1 cellular context compared by ENCODE assay signal in the genomic region with DNA sequence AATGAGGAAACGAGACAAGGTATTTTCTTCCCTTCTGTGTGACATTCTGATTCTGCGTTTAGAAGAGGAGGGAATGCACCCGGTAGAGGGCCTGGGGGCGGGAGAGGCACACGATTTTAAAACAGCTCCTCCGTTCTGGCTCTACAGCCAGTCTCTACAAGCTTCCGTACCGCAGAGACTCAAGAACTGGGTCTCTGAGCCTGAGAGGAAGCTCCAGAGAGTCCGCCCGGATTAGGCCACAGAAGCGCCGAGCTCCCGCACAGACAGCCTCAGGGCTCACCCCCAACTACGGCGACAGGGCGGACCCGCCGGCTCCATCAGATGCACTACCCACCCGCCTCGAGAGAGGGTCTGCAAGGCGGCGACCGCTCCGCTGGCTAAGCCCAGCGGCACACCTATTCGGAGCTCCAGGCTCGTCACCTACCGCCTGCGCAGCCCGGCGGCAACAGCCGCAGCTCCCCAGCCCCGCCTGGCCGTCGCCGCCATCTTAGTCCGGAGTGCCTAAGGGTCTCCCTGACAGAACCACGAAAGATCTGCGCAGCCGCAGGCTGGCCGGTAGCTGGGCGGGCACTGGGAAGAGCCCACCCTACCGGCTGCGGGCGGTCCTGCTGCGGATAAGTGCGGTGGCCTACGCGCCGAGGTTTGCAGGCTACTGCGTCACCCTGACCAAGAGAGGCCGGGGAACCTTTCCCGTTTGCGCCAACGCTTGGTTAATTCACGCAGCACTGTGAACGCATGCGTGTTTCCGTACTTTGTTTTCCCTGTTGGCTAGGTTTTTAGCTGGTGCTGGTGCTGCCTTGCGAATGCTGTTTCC.
TF ChIP-seq lines count a peak whose summit lies in the region.

Gene NFU1 (minus strand): TSS at position 499 of the 814 bp plus-strand sequence. CDS start 13 bp downstream, at position 486.

TF ChIP-seq in HepG2, 621 proteins besides CTCF, POLR2A, EP300 and RAD21 (continued from another document and continues in another):
- TF ChIP-seq ARID4A (CRISPR knock-in tag; IDR thresholded peaks at IDR 0.05; ENCODE audit: borderline replicate concordance) = peak; percentile 97
- TF ChIP-seq TOPORS (CRISPR knock-in tag; IDR thresholded peaks at IDR 0.05) = no peak
- TF ChIP-seq ZNF841 (CRISPR knock-in tag; IDR thresholded peaks at IDR 0.05; ENCODE audit: borderline replicate concordance) = no peak
- TF ChIP-seq ZSCAN31 (CRISPR knock-in tag; IDR thresholded peaks at IDR 0.05; ENCODE audit: low read depth) = peak; percentile 94
- TF ChIP-seq MIXL1 (CRISPR knock-in tag; IDR thresholded peaks at IDR 0.05) = 0 out of 2 replicates have a peak, but pooled peaks have one; percentile 31
- TF ChIP-seq ZC3H4 (CRISPR knock-in tag; IDR thresholded peaks at IDR 0.05; ENCODE audit: borderline replicate concordance) = no peak
- TF ChIP-seq, protein P1, sequence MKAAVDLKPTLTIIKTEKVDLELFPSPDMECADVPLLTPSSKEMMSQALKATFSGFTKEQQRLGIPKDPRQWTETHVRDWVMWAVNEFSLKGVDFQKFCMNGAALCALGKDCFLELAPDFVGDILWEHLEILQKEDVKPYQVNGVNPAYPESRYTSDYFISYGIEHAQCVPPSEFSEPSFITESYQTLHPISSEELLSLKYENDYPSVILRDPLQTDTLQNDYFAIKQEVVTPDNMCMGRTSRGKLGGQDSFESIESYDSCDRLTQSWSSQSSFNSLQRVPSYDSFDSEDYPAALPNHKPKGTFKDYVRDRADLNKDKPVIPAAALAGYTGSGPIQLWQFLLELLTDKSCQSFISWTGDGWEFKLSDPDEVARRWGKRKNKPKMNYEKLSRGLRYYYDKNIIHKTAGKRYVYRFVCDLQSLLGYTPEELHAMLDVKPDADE (CRISPR knock-in tag; IDR thresholded peaks at IDR 0.05) = no peak
- no peak for TF ChIP-seq ZFP36 (IDR thresholded peaks at IDR 0.05; ENCODE audit: borderline replicate concordance, low read depth, low read length, partially characterized antibody)
- TF ChIP-seq XRCC5 (optimal IDR thresholded peaks at IDR 0.05; ENCODE audit: low read length) = peak; percentile 98
- TF ChIP-seq ZNF878 (CRISPR knock-in tag; IDR thresholded peaks at IDR 0.05) = no peak; the same call in 1 of the 2 replicates
- no peak for TF ChIP-seq ZNF432 (CRISPR knock-in tag; IDR thresholded peaks at IDR 0.05; ENCODE audit: borderline replicate concordance)
- 0 out of 2 replicates have a peak, but pooled peaks have one; percentile 75 for TF ChIP-seq ZNF546 (CRISPR knock-in tag; conservative IDR thresholded peaks at IDR 0.05)
- TF ChIP-seq ZNF790 (CRISPR knock-in tag; IDR thresholded peaks at IDR 0.05; ENCODE audit: borderline replicate concordance) = peak; percentile 93
- TF ChIP-seq PHB2 (IDR thresholded peaks at IDR 0.05; ENCODE audit: partially characterized antibody) = no peak
- TF ChIP-seq THAP11 (CRISPR knock-in tag; IDR thresholded peaks at IDR 0.05) = peak; percentile 60
- no peak for TF ChIP-seq CHD2 (IDR thresholded peaks at IDR 0.05; ENCODE audit: low read depth, low read length)
- peak; percentile 91 for TF ChIP-seq HOXA5 (CRISPR knock-in tag; IDR thresholded peaks at IDR 0.05)
- no peak for TF ChIP-seq SCMH1 (CRISPR knock-in tag; IDR thresholded peaks at IDR 0.05; ENCODE audit: borderline replicate concordance)
- TF ChIP-seq HNF4G (IDR thresholded peaks at IDR 0.05; ENCODE audit: borderline replicate concordance, low read depth, low read length) = peak; percentile 22; the same call in 1 of the 2 replicates
- TF ChIP-seq HNF4G (CRISPR knock-in tag; IDR thresholded peaks at IDR 0.05; ENCODE audit: borderline replicate concordance, low read depth) = peak; percentile 43; the same call in 1 of the 2 replicates
- TF ChIP-seq HMG20A (CRISPR knock-in tag; IDR thresholded peaks at IDR 0.05; ENCODE audit: borderline replicate concordance) = no peak
- no peak for TF ChIP-seq SRF (IDR thresholded peaks at IDR 0.05; ENCODE audit: low read depth, low read length)
- TF ChIP-seq CBX2 (IDR thresholded peaks at IDR 0.05; ENCODE audit: low read depth, low read length) = no peak
- peak; percentile 53; the same call in 1 of the 2 replicates for TF ChIP-seq CBX2 (CRISPR knock-in tag; IDR thresholded peaks at IDR 0.05; ENCODE audit: low read depth)
- TF ChIP-seq, protein P2, sequence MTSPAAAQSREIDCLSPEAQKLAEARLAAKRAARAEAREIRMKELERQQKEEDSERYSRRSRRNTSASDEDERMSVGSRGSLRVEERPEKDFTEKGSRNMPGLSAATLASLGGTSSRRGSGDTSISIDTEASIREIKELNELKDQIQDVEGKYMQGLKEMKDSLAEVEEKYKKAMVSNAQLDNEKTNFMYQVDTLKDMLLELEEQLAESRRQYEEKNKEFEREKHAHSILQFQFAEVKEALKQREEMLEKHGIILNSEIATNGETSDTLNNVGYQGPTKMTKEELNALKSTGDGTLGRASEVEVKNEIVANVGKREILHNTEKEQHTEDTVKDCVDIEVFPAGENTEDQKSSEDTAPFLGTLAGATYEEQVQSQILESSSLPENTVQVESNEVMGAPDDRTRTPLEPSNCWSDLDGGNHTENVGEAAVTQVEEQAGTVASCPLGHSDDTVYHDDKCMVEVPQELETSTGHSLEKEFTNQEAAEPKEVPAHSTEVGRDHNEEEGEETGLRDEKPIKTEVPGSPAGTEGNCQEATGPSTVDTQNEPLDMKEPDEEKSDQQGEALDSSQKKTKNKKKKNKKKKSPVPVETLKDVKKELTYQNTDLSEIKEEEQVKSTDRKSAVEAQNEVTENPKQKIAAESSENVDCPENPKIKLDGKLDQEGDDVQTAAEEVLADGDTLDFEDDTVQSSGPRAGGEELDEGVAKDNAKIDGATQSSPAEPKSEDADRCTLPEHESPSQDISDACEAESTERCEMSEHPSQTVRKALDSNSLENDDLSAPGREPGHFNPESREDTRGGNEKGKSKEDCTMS (CRISPR knock-in tag; conservative IDR thresholded peaks at IDR 0.05) = no peak; the same call in 1 of the 2 replicates
- no peak; the same call in 1 of the 2 replicates for TF ChIP-seq ZSCAN29 (CRISPR knock-in tag; conservative IDR thresholded peaks at IDR 0.05)
- no peak for TF ChIP-seq SNAPC2 (CRISPR knock-in tag; IDR thresholded peaks at IDR 0.05)
- peak; percentile 84 for TF ChIP-seq ZNF768 (CRISPR knock-in tag; IDR thresholded peaks at IDR 0.05)
- peak; percentile 87 for TF ChIP-seq ZMAT3 (CRISPR knock-in tag; conservative IDR thresholded peaks at IDR 0.05)
- peak; percentile 78; the same call in 1 of the 2 replicates for TF ChIP-seq SMAD1 (CRISPR knock-in tag; IDR thresholded peaks at IDR 0.05; ENCODE audit: borderline replicate concordance, low read depth)
- TF ChIP-seq, protein P3, sequence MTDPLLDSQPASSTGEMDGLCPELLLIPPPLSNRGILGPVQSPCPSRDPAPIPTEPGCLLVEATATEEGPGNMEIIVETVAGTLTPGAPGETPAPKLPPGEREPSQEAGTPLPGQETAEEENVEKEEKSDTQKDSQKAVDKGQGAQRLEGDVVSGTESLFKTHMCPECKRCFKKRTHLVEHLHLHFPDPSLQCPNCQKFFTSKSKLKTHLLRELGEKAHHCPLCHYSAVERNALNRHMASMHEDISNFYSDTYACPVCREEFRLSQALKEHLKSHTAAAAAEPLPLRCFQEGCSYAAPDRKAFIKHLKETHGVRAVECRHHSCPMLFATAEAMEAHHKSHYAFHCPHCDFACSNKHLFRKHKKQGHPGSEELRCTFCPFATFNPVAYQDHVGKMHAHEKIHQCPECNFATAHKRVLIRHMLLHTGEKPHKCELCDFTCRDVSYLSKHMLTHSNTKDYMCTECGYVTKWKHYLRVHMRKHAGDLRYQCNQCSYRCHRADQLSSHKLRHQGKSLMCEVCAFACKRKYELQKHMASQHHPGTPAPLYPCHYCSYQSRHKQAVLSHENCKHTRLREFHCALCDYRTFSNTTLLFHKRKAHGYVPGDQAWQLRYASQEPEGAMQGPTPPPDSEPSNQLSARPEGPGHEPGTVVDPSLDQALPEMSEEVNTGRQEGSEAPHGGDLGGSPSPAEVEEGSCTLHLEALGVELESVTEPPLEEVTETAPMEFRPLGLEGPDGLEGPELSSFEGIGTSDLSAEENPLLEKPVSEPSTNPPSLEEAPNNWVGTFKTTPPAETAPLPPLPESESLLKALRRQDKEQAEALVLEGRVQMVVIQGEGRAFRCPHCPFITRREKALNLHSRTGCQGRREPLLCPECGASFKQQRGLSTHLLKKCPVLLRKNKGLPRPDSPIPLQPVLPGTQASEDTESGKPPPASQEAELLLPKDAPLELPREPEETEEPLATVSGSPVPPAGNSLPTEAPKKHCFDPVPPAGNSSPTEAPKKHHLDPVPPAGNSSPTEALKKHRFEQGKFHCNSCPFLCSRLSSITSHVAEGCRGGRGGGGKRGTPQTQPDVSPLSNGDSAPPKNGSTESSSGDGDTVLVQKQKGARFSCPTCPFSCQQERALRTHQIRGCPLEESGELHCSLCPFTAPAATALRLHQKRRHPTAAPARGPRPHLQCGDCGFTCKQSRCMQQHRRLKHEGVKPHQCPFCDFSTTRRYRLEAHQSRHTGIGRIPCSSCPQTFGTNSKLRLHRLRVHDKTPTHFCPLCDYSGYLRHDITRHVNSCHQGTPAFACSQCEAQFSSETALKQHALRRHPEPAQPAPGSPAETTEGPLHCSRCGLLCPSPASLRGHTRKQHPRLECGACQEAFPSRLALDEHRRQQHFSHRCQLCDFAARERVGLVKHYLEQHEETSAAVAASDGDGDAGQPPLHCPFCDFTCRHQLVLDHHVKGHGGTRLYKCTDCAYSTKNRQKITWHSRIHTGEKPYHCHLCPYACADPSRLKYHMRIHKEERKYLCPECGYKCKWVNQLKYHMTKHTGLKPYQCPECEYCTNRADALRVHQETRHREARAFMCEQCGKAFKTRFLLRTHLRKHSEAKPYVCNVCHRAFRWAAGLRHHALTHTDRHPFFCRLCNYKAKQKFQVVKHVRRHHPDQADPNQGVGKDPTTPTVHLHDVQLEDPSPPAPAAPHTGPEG (CRISPR knock-in tag; IDR thresholded peaks at IDR 0.05) = peak; percentile 88
- peak; percentile 96 for TF ChIP-seq BRCA1 (CRISPR knock-in tag; IDR thresholded peaks at IDR 0.05)
- 0 out of 2 replicates have a peak, but pooled peaks have one; percentile 51 for TF ChIP-seq ZNF879 (CRISPR knock-in tag; IDR thresholded peaks at IDR 0.05)
- no peak for TF ChIP-seq TERF1 (CRISPR knock-in tag; IDR thresholded peaks at IDR 0.05)
- no peak for TF ChIP-seq SMARCC2 (IDR thresholded peaks at IDR 0.05)
- TF ChIP-seq, protein P4, sequence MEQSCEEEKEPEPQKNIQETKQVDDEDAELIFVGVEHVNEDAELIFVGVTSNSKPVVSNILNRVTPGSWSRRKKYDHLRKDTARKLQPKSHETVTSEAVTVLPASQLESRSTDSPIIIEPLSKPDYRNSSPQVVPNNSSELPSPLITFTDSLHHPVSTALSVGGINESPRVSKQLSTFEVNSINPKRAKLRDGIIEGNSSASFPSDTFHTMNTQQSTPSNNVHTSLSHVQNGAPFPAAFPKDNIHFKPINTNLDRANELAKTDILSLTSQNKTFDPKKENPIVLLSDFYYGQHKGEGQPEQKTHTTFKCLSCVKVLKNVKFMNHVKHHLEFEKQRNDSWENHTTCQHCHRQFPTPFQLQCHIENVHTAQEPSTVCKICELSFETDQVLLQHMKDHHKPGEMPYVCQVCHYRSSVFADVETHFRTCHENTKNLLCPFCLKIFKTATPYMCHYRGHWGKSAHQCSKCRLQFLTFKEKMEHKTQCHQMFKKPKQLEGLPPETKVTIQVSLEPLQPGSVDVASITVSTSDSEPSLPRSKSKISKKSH (CRISPR knock-in tag; IDR thresholded peaks at IDR 0.05; ENCODE audit: borderline replicate concordance) = peak; percentile 95
- no peak for TF ChIP-seq NFIC (IDR thresholded peaks at IDR 0.05; ENCODE audit: low read length)
- peak; percentile 60; the same call in 1 of the 2 replicates for TF ChIP-seq ZNF740 (CRISPR knock-in tag; IDR thresholded peaks at IDR 0.05)
- 0 out of 2 replicates have a peak, but pooled peaks have one; percentile 72 for TF ChIP-seq MYNN (CRISPR knock-in tag; IDR thresholded peaks at IDR 0.05; ENCODE audit: low read depth)
- TF ChIP-seq ARNT (IDR thresholded peaks at IDR 0.05) = no peak
- 0 out of 2 replicates have a peak, but pooled peaks have one; percentile 52 for TF ChIP-seq ZNF713 (CRISPR knock-in tag; IDR thresholded peaks at IDR 0.05)
